25 cellular contexts compared by ENCODE assay signal in the genomic region with DNA sequence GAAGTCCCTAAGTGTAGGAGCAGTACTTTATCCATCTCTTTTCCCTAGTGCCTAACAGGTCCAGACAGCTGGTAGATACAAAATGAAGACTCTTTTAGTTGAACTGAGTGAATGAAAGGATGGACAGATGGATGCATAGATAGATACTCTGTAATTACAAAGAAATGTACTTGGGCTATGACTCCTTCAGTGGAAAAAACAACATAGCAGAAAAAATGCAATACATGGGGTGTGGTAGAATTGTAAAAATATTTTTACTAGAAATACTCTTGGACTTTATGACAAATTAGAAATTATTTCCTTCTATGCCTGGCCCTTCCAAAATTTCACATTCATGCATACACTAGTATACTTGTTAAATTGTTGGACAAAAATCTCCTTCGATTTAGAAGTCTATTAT. TPM values are rescaled to one million over a fixed set of nuclear protein-coding genes. Genes with fewer than 3 reads are reported as not detected.
DNase-seq lines count a peak whose midpoint lies in the region; ATAC-seq, FAIRE-seq and TF ChIP-seq lines count a peak whose summit lies in the region.
"Had no signal": no experiment of that assay in that cellular context is flagged by ENCODE, and none has a peak within 500 bp of the region (broad histone marks: within the 10 kb centered on the region; RNA-seq: fewer than 3 reads in every experiment).

No MANE protein-coding gene starts in this region.

- H3K36me3 Mint-ChIP-seq in astrocyte (ENCODE audit: low read depth, unreplicated experiment) = no peaks in the 10 kb centered on the region

- H3K9me3 Mint-ChIP-seq in astrocyte (ENCODE audit: unreplicated experiment) = no peaks in the 10 kb centered on the region
- H3K9me3 Mint-ChIP-seq: activated T-cell treated with anti-CD3 and anti-CD28 coated beads, Interleukin-2, amount 50 U/mL, for 24 hours; central memory CD8-positive, alpha-beta T cell had no signal

- no peak for FAIRE-seq in astrocyte (lab: Jason Lieb, UNC)

- H2AFZ ChIP-seq in Karpas-422 (ENCODE audit: low read length) (no peak overlapping the region), astrocyte (ENCODE audit: low read depth, low read length) (no peak overlapping the region)

- TF ChIP-seq CTCF in astrocyte (IDR thresholded peaks at IDR 0.05; ENCODE audit: insufficient read depth, low read depth, low read length) = no peak

- no peak overlapping the region for H3K27ac Mint-ChIP-seq in astrocyte (ENCODE audit: unreplicated experiment)
- H3K27ac Mint-ChIP-seq: activated CD8-positive, alpha-beta T cell treated with anti-CD3 and anti-CD28 coated beads, Interleukin-2, amount 10 ng/mL, durations not matched to agents 7 days and 5 days had no signal

- H3K4me3 ChIP-seq in Karpas-422 (ENCODE audit: low read length) (no peak overlapping the region), astrocyte (ENCODE audit: insufficient read depth, low read depth, low read length) (no peak overlapping the region), skeletal muscle satellite cell (ENCODE audit: low read length) (no peak overlapping the region)
- H3K4me3 ChIP-seq: gastroesophageal sphincter, lung, right atrium auricular region, SJSA1, testis had no signal

- H3K27me3 Mint-ChIP-seq in astrocyte (ENCODE audit: low read depth, unreplicated experiment) = no peaks in the 10 kb centered on the region
- H3K27me3 Mint-ChIP-seq: activated T-cell treated with anti-CD3 and anti-CD28 coated beads, Interleukin-2, amount 50 U/mL, for 24 hours; central memory CD8-positive, alpha-beta T cell; naive B cell had no signal

- H3K4me3 Mint-ChIP-seq in astrocyte (ENCODE audit: unreplicated experiment) = no peak overlapping the region
- H3K4me3 Mint-ChIP-seq: activated CD8-positive, alpha-beta T cell treated with anti-CD3 and anti-CD28 coated beads, Interleukin-2, amount 10 ng/mL, durations not matched to agents 7 days and 5 days; activated T-cell treated with anti-CD3 and anti-CD28 coated beads, Interleukin-2, amount 50 U/mL, for 24 hours; central memory CD8-positive, alpha-beta T cell; naive B cell had no signal

- no peaks in the 10 kb centered on the region for H3K9me2 ChIP-seq in Karpas-422 (replicated peaks; ENCODE audit: insufficient read depth, low read length)

- H3K9ac ChIP-seq in Karpas-422 (ENCODE audit: low read length) (no peak overlapping the region), astrocyte (ENCODE audit: low read length) (no peak overlapping the region), skeletal muscle satellite cell (ENCODE audit: low read depth, low read length) (peak overlapping the region; percentile 33)

- H3K27ac ChIP-seq in Karpas-422 (ENCODE audit: low read length) = peak overlapping the region; percentile 82
- H3K27ac ChIP-seq in astrocyte (ENCODE audit: low read depth, low read length) = peak overlapping the region; percentile 59
- H3K27ac ChIP-seq: gastroesophageal sphincter, right atrium auricular region, SJSA1, testis had no signal

- no peak for ATAC-seq in HG03097 (IDR thresholded peaks at IDR 0.05; ENCODE audit: low FRiP score, unreplicated experiment)
- ATAC-seq: activated CD8-positive, alpha-beta T cell treated with anti-CD3 and anti-CD28 coated beads, Interleukin-2, amount 10 ng/mL, durations not matched to agents 7 days and 5 days; gastroesophageal sphincter; Panc1 had no signal

- H3K9me3 ChIP-seq in Karpas-422 (ENCODE audit: low read length) (no peaks in the 10 kb centered on the region), astrocyte (ENCODE audit: insufficient read depth, low read depth, low read length) (no peaks in the 10 kb centered on the region), skeletal muscle satellite cell (replicated peaks; ENCODE audit: low read length) (no peaks in the 10 kb centered on the region)
- H3K9me3 ChIP-seq: gastroesophageal sphincter, MG63, right atrium auricular region, SJSA1, testis had no signal

- H3K79me2 ChIP-seq in Karpas-422 (ENCODE audit: low read length) = peaks cover 100% of the 10 kb centered on the region
- no peaks in the 10 kb centered on the region for H3K79me2 ChIP-seq in astrocyte (ENCODE audit: insufficient read depth, low read length)

- H3K4me2 ChIP-seq in Karpas-422 (ENCODE audit: low read depth, low read length, poor library complexity, severe bottlenecking) (peak overlapping the region; percentile 37), astrocyte (ENCODE audit: low read length) (peak overlapping the region; percentile 3), skeletal muscle satellite cell (ENCODE audit: low read length) (peak overlapping the region; percentile 56)

- H3K36me3 ChIP-seq in Karpas-422 (ENCODE audit: insufficient read depth, low read length) = peaks cover 5% of the 10 kb centered on the region
- no peaks in the 10 kb centered on the region for H3K36me3 ChIP-seq in astrocyte (ENCODE audit: insufficient read depth, low read length)
- no peaks in the 10 kb centered on the region for H3K36me3 ChIP-seq in skeletal muscle satellite cell (ENCODE audit: insufficient read depth, low read length)
- H3K36me3 ChIP-seq: gastroesophageal sphincter, right atrium auricular region, SJSA1 had no signal

- H3K27me3 ChIP-seq in Karpas-422 (ENCODE audit: low read length) = no peaks in the 10 kb centered on the region
- no peaks in the 10 kb centered on the region for H3K27me3 ChIP-seq in astrocyte (ENCODE audit: insufficient read depth, low read length)
- H3K27me3 ChIP-seq in skeletal muscle satellite cell (ENCODE audit: control insufficient read depth, insufficient read depth, low read length) = no peaks in the 10 kb centered on the region
- H3K27me3 ChIP-seq: gastroesophageal sphincter, MG63, right atrium auricular region, SJSA1, testis had no signal

- DNase-seq in GM03348 (ENCODE audit: low spot score) = peak; percentile 17
- no peak for DNase-seq in Karpas-422
- DNase-seq in astrocyte (ENCODE audit: low read depth) = no peak
- no peak for DNase-seq in NCI-H2029 treated with DMSO at 0.1 percent for 48 hours (lab: John Stamatoyannopoulos, UW)
- no peak for DNase-seq in 8988T
- DNase-seq: activated CD8-positive, alpha-beta T cell treated with anti-CD3 and anti-CD28 coated beads, Interleukin-2, amount 10 ng/mL, durations not matched to agents 7 days and 5 days; activated naive CD4-positive, alpha-beta T cell treated with Interleukin-2 at 50 U/mL for 16 hours; activated T-cell treated with anti-CD3 and anti-CD28 coated beads, Interleukin-2, amount 50 U/mL, for 24 hours; AML-193; aorta; DND-41; effector CD8-positive, alpha-beta T cell; MG63; naive B cell; NCI-H1417 treated with DMSO at 0.1 percent for 48 hours; T-helper 9 cell; testis had no signal

- H3K4me1 Mint-ChIP-seq in astrocyte (ENCODE audit: low read depth, unreplicated experiment) = peaks cover 23% of the 10 kb centered on the region

- H4K20me1 ChIP-seq in Karpas-422 (ENCODE audit: insufficient read depth, low read depth, low read length) = no peaks in the 10 kb centered on the region
- H4K20me1 ChIP-seq in astrocyte (ENCODE audit: insufficient read depth, low read length) = no peaks in the 10 kb centered on the region

- peaks cover 81% of the 10 kb centered on the region for H3K4me1 ChIP-seq in Karpas-422 (ENCODE audit: low read length)
- peaks cover 23% of the 10 kb centered on the region for H3K4me1 ChIP-seq in astrocyte (ENCODE audit: insufficient read depth, low read length)
- peaks cover 51% of the 10 kb centered on the region for H3K4me1 ChIP-seq in skeletal muscle satellite cell (ENCODE audit: control insufficient read depth, insufficient read depth, low read length)
- H3K4me1 ChIP-seq: right atrium auricular region, testis had no signal

RNA-seq across cellular contexts. Expression of a gene that starts 29.3 kb away (rescaled TPM):
- total RNA-seq in Karpas-422 (2014; rRNA removed; shearing (Covaris generic); ENCODE audit: low replicate concordance) = 29.1 and 50.5 TPM in 2 replicates
- total RNA-seq in astrocyte = 0.43 and 2.0 TPM in 2 replicates
- 2.3 and 3.3 TPM in 2 replicates for total RNA-seq in skeletal muscle satellite cell (2012; rRNA removed)

Comparison
In these comparisons a context has a peak if more than half of its experiments do, and no peak if none do; other contexts are left out.
1. H3K4me2 ChIP-seq: peak in every context shown above with its lines; median percentile 56 in skeletal muscle satellite cell; 37 in Karpas-422; 3 in astrocyte.